In the genomic region with DNA sequence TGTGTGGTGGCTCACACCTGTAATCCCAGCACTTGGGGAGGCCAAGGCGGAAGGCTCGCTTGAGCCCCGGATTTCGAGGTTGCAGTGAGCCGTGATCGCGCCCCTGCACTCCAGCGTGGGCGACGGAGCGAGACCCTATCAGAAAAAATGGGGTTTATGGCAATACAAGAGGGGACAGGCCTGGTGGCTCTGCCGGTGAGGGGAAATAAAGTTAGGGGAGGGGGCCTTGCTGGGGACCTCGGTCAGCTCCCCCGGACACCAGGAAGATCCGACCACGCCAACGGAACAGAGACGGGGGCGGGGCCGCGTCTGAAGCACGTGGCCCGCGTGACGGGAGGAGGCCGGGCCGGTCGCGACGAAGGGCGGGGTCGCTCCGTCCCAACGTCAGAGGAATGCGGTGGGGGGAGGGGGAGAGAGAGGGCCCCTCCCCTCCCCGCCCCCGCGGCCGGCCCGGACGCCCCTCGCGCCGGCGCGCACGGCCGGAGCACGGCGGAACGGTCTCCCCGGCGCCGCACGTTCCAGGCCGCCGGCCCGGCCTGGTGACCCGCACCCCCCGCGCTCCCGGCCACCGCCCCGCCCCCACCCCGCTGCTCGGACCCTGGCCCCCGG, we compare ENCODE assay signal across 8 cellular contexts. TPM values are rescaled to one million over a fixed set of nuclear protein-coding genes. Genes with fewer than 3 reads are reported as not detected.
DNase-seq lines count a peak whose midpoint lies in the region; ATAC-seq lines count a peak whose summit lies in the region.

No MANE protein-coding gene starts in this region.

- H3K4me1 ChIP-seq in muscle layer of colon (ENCODE audit: insufficient read depth, low read length), result peaks cover 26% of the 10 kb centered on the region

- H3K36me3 ChIP-seq in muscle layer of colon (ENCODE audit: insufficient read depth, low read length), result peaks cover 21% of the 10 kb centered on the region

- H3K9me3 ChIP-seq in muscle layer of colon (ENCODE audit: low read length), result no peaks in the 10 kb centered on the region

- no peaks in the 10 kb centered on the region for H3K9me3 Mint-ChIP-seq in activated T-cell treated with anti-CD3 and anti-CD28 coated beads, Interleukin-2, amount 50 U/mL, for 4 hours

- ATAC-seq in activated T-cell treated with anti-CD3 and anti-CD28 coated beads, Interleukin-2, amount 50 U/mL, for 4 hours, result peak; percentile 7 to 9
- ATAC-seq in esophagus mucosa, result peak; percentile 63

- peaks cover 19% of the 10 kb centered on the region for H3K36me3 Mint-ChIP-seq in activated T-cell treated with anti-CD3 and anti-CD28 coated beads, Interleukin-2, amount 50 U/mL, for 4 hours (ENCODE audit: insufficient read depth)

- H3K4me3 Mint-ChIP-seq in activated T-cell treated with anti-CD3 and anti-CD28 coated beads, Interleukin-2, amount 50 U/mL, for 4 hours, result peak overlapping the region; percentile 97

- peak overlapping the region; percentile 99 for H3K27ac ChIP-seq in muscle layer of colon (ENCODE audit: low read depth, low read length)

- DNase-seq in SIG-M5 treated with dmso at 0.1 percent for 504 hours (lab: John Stamatoyannopoulos, UW; ENCODE audit: unreplicated experiment) (peak; percentile 87), SIG-M5 (lab: John Stamatoyannopoulos, UW) (no peak), OCI-M2 (lab: John Stamatoyannopoulos, UW; ENCODE audit: unreplicated experiment) (peak; percentile 92)
- DNase-seq in Jurkat, Clone E6-1 (ENCODE audit: low read depth, low spot score), result peak; percentile 78
- peak; percentile 88 for DNase-seq in activated T-cell treated with anti-CD3 and anti-CD28 coated beads, Interleukin-2, amount 50 U/mL, for 4 hours
- DNase-seq in stimulated activated CD8-positive, alpha-beta memory T cell treated with anti-CD3 and anti-CD28 coated beads, Interleukin-4, amount 100 ng/mL, for 48 hours, result peak; percentile 94

- peak overlapping the region; percentile 94 for H3K4me3 ChIP-seq in Jurkat, Clone E6-1 (ENCODE audit: low read length)
- peak overlapping the region; percentile 72 to 82 for H3K4me3 ChIP-seq in muscle layer of colon (ENCODE audit: low read depth in 1 of 2, low read length in 2 of 2)

- H3K9ac ChIP-seq in muscle layer of colon (ENCODE audit: low read length), result peak overlapping the region; percentile 84

- H3K27me3 ChIP-seq in muscle layer of colon (ENCODE audit: control insufficient read depth in 1 of 2, insufficient read depth in 2 of 2, low read length in 2 of 2), result no peaks in the 10 kb centered on the region

- H3K27me3 Mint-ChIP-seq in activated T-cell treated with anti-CD3 and anti-CD28 coated beads, Interleukin-2, amount 50 U/mL, for 4 hours (ENCODE audit: low read depth), result no peaks in the 10 kb centered on the region

- H3K4me1 Mint-ChIP-seq in activated T-cell treated with anti-CD3 and anti-CD28 coated beads, Interleukin-2, amount 50 U/mL, for 4 hours (ENCODE audit: low read depth), result peaks cover 48% of the 10 kb centered on the region

RNA-seq across cellular contexts. Expression of gene HNRNPL, which starts 1.9 kb away (rescaled TPM):
- polyA plus RNA-seq in Jurkat, Clone E6-1 (2012; ENCODE audit: insufficient read depth, insufficient read length), result 688 TPM
- 100 to 1,000 TPM; 679 to 736 (median 698) TPM for total RNA-seq in activated T-cell treated with anti-CD3 and anti-CD28 coated beads, Interleukin-2, amount 50 U/mL, for 4 hours
- total RNA-seq in esophagus mucosa, result 236 TPM

RNA-seq across cellular contexts. Expression of gene ECH1, which starts 20.1 kb away (rescaled TPM):
- 301 TPM for polyA plus RNA-seq in Jurkat, Clone E6-1 (2012; ENCODE audit: insufficient read depth, insufficient read length)
- 100 to 1,000 TPM in 2 of 3 donors, 10 to 100 TPM in 1; 91.1 to 109 (median 108) TPM for total RNA-seq in activated T-cell treated with anti-CD3 and anti-CD28 coated beads, Interleukin-2, amount 50 U/mL, for 4 hours
- total RNA-seq in esophagus mucosa, result 182 TPM

RNA-seq across cellular contexts. Expression of gene RINL, which starts 26.3 kb away (rescaled TPM):
- polyA plus RNA-seq in Jurkat, Clone E6-1 (2012; ENCODE audit: insufficient read depth, insufficient read length), result 19.9 TPM
- total RNA-seq in activated T-cell treated with anti-CD3 and anti-CD28 coated beads, Interleukin-2, amount 50 U/mL, for 4 hours, result 10 to 100 TPM; 65.2 to 77.3 (median 68.6) TPM
- total RNA-seq in esophagus mucosa, result 7.6 TPM

RNA-seq across cellular contexts. Expression of gene LGALS4, which starts 39.0 kb away (rescaled TPM):
- polyA plus RNA-seq in Jurkat, Clone E6-1 (2012; ENCODE audit: insufficient read depth, insufficient read length), result 2.3 TPM
- total RNA-seq in activated T-cell treated with anti-CD3 and anti-CD28 coated beads, Interleukin-2, amount 50 U/mL, for 4 hours, result 1 to 10 TPM; 1.7 to 2.7 (median 2.2) TPM
- total RNA-seq in esophagus mucosa, result 0.40 TPM

RNA-seq across cellular contexts. Expression of gene SIRT2, which starts 47.7 kb away (rescaled TPM):
- 45.5 TPM for polyA plus RNA-seq in Jurkat, Clone E6-1 (2012; ENCODE audit: insufficient read depth, insufficient read length)
- 10 to 100 TPM; 23.5 to 29.8 (median 27.3) TPM for total RNA-seq in activated T-cell treated with anti-CD3 and anti-CD28 coated beads, Interleukin-2, amount 50 U/mL, for 4 hours
- total RNA-seq in esophagus mucosa, result 40.3 TPM
